9 cellular contexts compared by ENCODE assay signal in the genomic region with DNA sequence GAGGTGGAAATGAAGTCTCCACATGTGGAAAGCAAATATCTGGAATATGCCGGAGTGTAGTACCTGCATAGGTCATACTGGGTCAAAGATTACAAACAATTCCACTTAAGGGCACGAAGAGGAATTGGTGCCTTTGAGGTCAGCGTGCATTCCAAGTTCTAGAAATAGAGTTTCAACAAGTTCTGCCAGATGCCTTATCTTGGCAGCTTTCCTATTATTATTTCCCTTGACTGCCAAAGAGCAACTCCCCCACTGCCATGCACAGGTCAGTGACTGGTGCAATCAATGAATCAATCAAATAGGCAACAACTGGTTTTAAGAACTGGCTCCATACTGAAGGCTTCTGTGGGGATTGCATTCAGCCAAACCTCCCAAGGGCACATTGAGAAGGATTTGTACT.
A peak's percentile ranks its signal among the peaks of the same experiment; 100 is the strongest.
DNase-seq lines count a peak whose midpoint lies in the region; ATAC-seq and TF ChIP-seq lines count a peak whose summit lies in the region.
"Had no signal": no experiment of that assay in that cellular context is flagged by ENCODE, and none has a peak within 500 bp of the region (broad histone marks: within the 10 kb centered on the region; RNA-seq: fewer than 3 reads in every experiment).

No MANE protein-coding gene starts in this region.

- peak overlapping the region; percentile 61 for H3K27ac ChIP-seq in GM23248
- peak overlapping the region; percentile 99 for H3K27ac ChIP-seq in cardiac muscle cell

- H3K4me3 ChIP-seq in GM23248 (peak overlapping the region; percentile 46), cardiac muscle cell (no peak overlapping the region), retinal pigment epithelial cell (ENCODE audit: low read length) (no peak overlapping the region)

- H4K20me1 ChIP-seq in GM23248 (ENCODE audit: insufficient read depth), result no peaks in the 10 kb centered on the region

- H2AFZ ChIP-seq in GM23248, result no peak overlapping the region

- WGBS in GM23248 (ENCODE audit: low coverage in 1 of 2, low lambda C conversion rate in 2 of 2, missing lambda C conversion rate in 2 of 2), 2 experiments, result 26 to 45% methylated on average over 3 of the region's 3 CpGs

- in situ Hi-C loops in GM23248 (cut with MboI), result no loop called here

- H3K9me3 ChIP-seq in GM23248 (ENCODE audit: low read depth) (no peaks in the 10 kb centered on the region), cardiac muscle cell (ENCODE audit: low read depth) (no peaks in the 10 kb centered on the region)

- H3K4me1 ChIP-seq in GM23248 (ENCODE audit: insufficient read depth), result peaks cover 34% of the 10 kb centered on the region
- peaks cover 43% of the 10 kb centered on the region for H3K4me1 ChIP-seq in cardiac muscle cell (ENCODE audit: low read depth)

- no peak for ATAC-seq in HG02840 (IDR thresholded peaks at IDR 0.05; ENCODE audit: low FRiP score, unreplicated experiment)
- no peak for ATAC-seq in GM21576 (IDR thresholded peaks at IDR 0.05; ENCODE audit: unreplicated experiment)

- H3K4me2 ChIP-seq in GM23248 (ENCODE audit: unreplicated experiment), result peak overlapping the region; percentile 79

- H3K79me2 ChIP-seq in GM23248 (ENCODE audit: insufficient read depth), result no peaks in the 10 kb centered on the region

- H3K36me3 ChIP-seq in GM23248 (ENCODE audit: low read depth), result no peaks in the 10 kb centered on the region
- H3K36me3 ChIP-seq in cardiac muscle cell, result no peaks in the 10 kb centered on the region

- H3F3A ChIP-seq in GM23248 (ENCODE audit: insufficient read depth), result peaks cover 48% of the 10 kb centered on the region

- DNase-seq in GM23248 (peak; percentile 49), amniotic epithelial cell (ENCODE audit: low read depth) (peak; percentile 86), cardiac muscle cell (ENCODE audit: low read depth in 1 of 2, low spot score in 1 of 2) (peak; percentile 68 to 78), retinal pigment epithelial cell (ENCODE audit: low read depth) (peak; percentile 43), GM20000 (ENCODE audit: low spot score) (no peak)
- DNase-seq in stimulated activated CD4-positive, alpha-beta T cell treated with anti-CD3 and anti-CD28 coated beads, Interleukin-2, amount 100 ng/mL, for 48 hours, result no peak
- DNase-seq: naive B cell had no signal

- H3K9me2 ChIP-seq in GM23248 (ENCODE audit: insufficient read depth), result no peaks in the 10 kb centered on the region

- H3K27me3 ChIP-seq in GM23248 (replicated peaks; ENCODE audit: insufficient read depth), result no peaks in the 10 kb centered on the region
- no peaks in the 10 kb centered on the region for H3K27me3 ChIP-seq in cardiac muscle cell

- no peak overlapping the region for H3K9ac ChIP-seq in GM23248

- no peak for TF ChIP-seq CTCF in cardiac muscle cell (IDR thresholded peaks at IDR 0.05; ENCODE audit: low read depth, low read length)
- TF ChIP-seq CTCF in retinal pigment epithelial cell (conservative IDR thresholded peaks at IDR 0.05; ENCODE audit: low read depth, low read length), result no peak
- no peak for TF ChIP-seq CTCF in GM20000 (IDR thresholded peaks at IDR 0.05; ENCODE audit: extremely low read depth, missing control alignments)

Comparison
In these comparisons a context has a peak if more than half of its experiments do, and no peak if none do; other contexts are left out.
1. DNase-seq: peak in GM23248 (single experiment), amniotic epithelial cell (single experiment), cardiac muscle cell (2 of 2) and retinal pigment epithelial cell (single experiment); none in GM20000 (single experiment) and stimulated activated CD4-positive, alpha-beta T cell treated with anti-CD3 and anti-CD28 coated beads, Interleukin-2, amount 100 ng/mL, for 48 hours (0 of 2).